ENCODE assay signal across 17 cellular contexts in the genomic region with DNA sequence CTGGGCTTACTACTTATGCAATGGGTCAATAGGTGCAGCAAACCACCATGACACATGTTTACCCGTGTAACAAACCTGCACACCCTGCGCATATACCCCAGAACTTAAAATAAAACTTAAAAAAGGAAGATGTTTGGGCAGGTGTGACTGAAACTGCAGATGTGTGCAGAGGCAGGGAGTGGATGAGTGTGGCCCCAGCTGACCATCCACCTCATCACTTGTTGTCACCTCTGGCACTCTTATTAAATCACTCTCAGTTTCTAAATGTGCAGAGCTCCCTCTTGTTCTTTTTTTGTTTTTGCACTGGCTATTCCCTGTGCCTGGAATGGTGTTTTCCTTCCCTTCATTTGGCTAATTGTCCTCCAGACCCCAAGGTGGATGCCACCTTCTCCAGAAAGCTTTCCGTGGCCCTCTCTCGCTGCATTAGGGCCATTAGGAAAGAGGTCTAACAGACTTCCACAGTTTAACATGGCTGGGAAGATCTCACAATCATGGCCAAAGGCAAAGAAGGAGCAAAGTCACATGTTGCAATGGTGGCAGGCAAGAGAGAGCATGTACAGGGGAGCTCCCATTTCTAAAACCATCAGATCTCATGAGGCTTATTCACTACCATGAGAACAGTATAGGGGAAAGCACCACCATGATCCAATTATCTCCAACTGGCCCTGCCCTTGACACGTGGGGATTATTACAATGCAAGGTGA. TPM values are rescaled to one million over a fixed set of nuclear protein-coding genes. Genes with fewer than 3 reads are reported as not detected.
DNase-seq lines count a peak whose midpoint lies in the region; ATAC-seq and TF ChIP-seq lines count a peak whose summit lies in the region.
"Had no signal": no experiment of that assay in that cellular context is flagged by ENCODE, and none has a peak within 500 bp of the region (broad histone marks: within the 10 kb centered on the region; RNA-seq: fewer than 3 reads in every experiment).

No MANE protein-coding gene starts in this region.

- no peaks in the 10 kb centered on the region for H3K36me3 Mint-ChIP-seq in activated CD4-positive, alpha-beta T cell treated with anti-CD3 and anti-CD28 coated beads, Interleukin-2, amount 10 ng/mL, durations not matched to agents 24 days and 14 days (ENCODE audit: low read depth)
- H3K36me3 Mint-ChIP-seq: CD4-positive, alpha-beta memory T cell had no signal

- no peak overlapping the region for H3K27ac Mint-ChIP-seq in activated CD4-positive, alpha-beta T cell treated with anti-CD3 and anti-CD28 coated beads, Interleukin-2, amount 10 ng/mL, durations not matched to agents 24 days and 14 days
- H3K27ac Mint-ChIP-seq: CD4-positive, alpha-beta memory T cell; GM23338 had no signal

- peaks cover 25% of the 10 kb centered on the region for H3K9me3 Mint-ChIP-seq in activated CD4-positive, alpha-beta T cell treated with anti-CD3 and anti-CD28 coated beads, Interleukin-2, amount 10 ng/mL, durations not matched to agents 24 days and 14 days

- peaks cover 3% of the 10 kb centered on the region for H3K4me1 Mint-ChIP-seq in activated CD4-positive, alpha-beta T cell treated with anti-CD3 and anti-CD28 coated beads, Interleukin-2, amount 10 ng/mL, durations not matched to agents 24 days and 14 days
- H3K4me1 Mint-ChIP-seq: CD4-positive, alpha-beta memory T cell had no signal

- H3K4me1 ChIP-seq in foreskin keratinocyte (no peaks in the 10 kb centered on the region), stomach (no peaks in the 10 kb centered on the region)
- H3K4me1 ChIP-seq: BE2C, SJSA1 had no signal

- DNase-seq in foreskin keratinocyte (no peak), stomach (no peak), NCI-H128 (lab: John Stamatoyannopoulos, UW; ENCODE audit: unreplicated experiment) (no peak)
- no peak for DNase-seq in activated CD4-positive, alpha-beta T cell treated with anti-CD3 and anti-CD28 coated beads, Interleukin-2, amount 10 ng/mL, durations not matched to agents 24 days and 14 days
- DNase-seq: BE2C; CD4-positive, alpha-beta memory T cell; DMS79 treated with DMSO at 0.1 percent for 48 hours; Karpas-422; NCI-H1417; NCI-H2029 treated with DMSO at 0.1 percent for 48 hours; NCI-H69; SW 1271 had no signal

- 84 to 97% (median 87%) methylated on average over 5 of the region's 5 CpGs for WGBS in stomach, 5 donors

- peaks cover 4% of the 10 kb centered on the region for H3K27me3 Mint-ChIP-seq in activated CD4-positive, alpha-beta T cell treated with anti-CD3 and anti-CD28 coated beads, Interleukin-2, amount 10 ng/mL, durations not matched to agents 24 days and 14 days

- H3K27ac ChIP-seq in foreskin keratinocyte (no peak overlapping the region), stomach (no peak overlapping the region)
- H3K27ac ChIP-seq: SJSA1 had no signal

- H3K4me3 Mint-ChIP-seq in activated CD4-positive, alpha-beta T cell treated with anti-CD3 and anti-CD28 coated beads, Interleukin-2, amount 10 ng/mL, durations not matched to agents 24 days and 14 days = no peak overlapping the region
- H3K4me3 Mint-ChIP-seq: CD4-positive, alpha-beta memory T cell; GM23338 had no signal

- no peaks in the 10 kb centered on the region for H3K36me3 ChIP-seq in stomach
- H3K36me3 ChIP-seq: BE2C, SJSA1 had no signal

- no peak for TF ChIP-seq EP300 in stomach (IDR thresholded peaks at IDR 0.05)

- H3K9me3 ChIP-seq in stomach = peaks cover 0 to 5% (median 3%) of the 10 kb centered on the region in 4 donors
- H3K9me3 ChIP-seq: BE2C, SJSA1 had no signal

- ATAC-seq in GM18511 (IDR thresholded peaks at IDR 0.05; ENCODE audit: unreplicated experiment) = peak; percentile 71
- ATAC-seq in GM19463 (IDR thresholded peaks at IDR 0.05; ENCODE audit: unreplicated experiment) = peak; percentile 62
- peak; percentile 54 for ATAC-seq in HG03442 (IDR thresholded peaks at IDR 0.05; ENCODE audit: unreplicated experiment)
- ATAC-seq in foreskin keratinocyte = peak; percentile 35
- ATAC-seq: GM23338 had no signal

- H3K27me3 ChIP-seq in foreskin keratinocyte (no peaks in the 10 kb centered on the region), stomach (no peaks in the 10 kb centered on the region)
- H3K27me3 ChIP-seq: SJSA1 had no signal

- no peak for TF ChIP-seq POLR2A in stomach (IDR thresholded peaks at IDR 0.05)

- H3K4me3 ChIP-seq in stomach = no peak overlapping the region
- H3K4me3 ChIP-seq: GM23338, SJSA1 had no signal

- intact Hi-C loops in stomach (cut with DNase I; ENCODE audit: low total_unique reads) = loop anchor here (2.0 kb wide), 1 partner anchor 32 kb away; no protein-coding TSS in a partner anchor
- intact Hi-C loops in activated CD4-positive, alpha-beta T cell treated with anti-CD3 and anti-CD28 coated beads, Interleukin-2, amount 10 ng/mL, durations not matched to agents 24 days and 14 days (cut with micrococcal nuclease) = no loop called here

- TF ChIP-seq CTCF in foreskin keratinocyte (conservative IDR thresholded peaks at IDR 0.05) = no peak
- no peak for TF ChIP-seq CTCF in stomach (IDR thresholded peaks at IDR 0.05)

RNA-seq across cellular contexts. Expression of a gene that starts 58.5 kb away (rescaled TPM):
- 33.2 and 43.9 TPM in 2 replicates for total RNA-seq in foreskin keratinocyte
- 19.0 and 25.4 TPM in 2 replicates for polyA plus RNA-seq in foreskin keratinocyte
- 10 to 100 TPM in 1 of 5 donors, 1 to 10 TPM in 4; 2.2 to 35.3 (median 4.5) TPM for total RNA-seq in stomach
- 1 to 10 TPM in 2 of 3 donors, under 1 TPM in 1; 0.61 to 3.0 (median 1.6) TPM for polyA plus RNA-seq in stomach
- 1.6 and 2.4 TPM in 2 replicates for total RNA-seq in activated CD4-positive, alpha-beta T cell treated with anti-CD3 and anti-CD28 coated beads, Interleukin-2, amount 10 ng/mL, durations not matched to agents 24 days and 14 days
- total RNA-seq: SJSA1 had no signal
